1 cellular context compared by ENCODE assay signal in genomic region chr11:119774180-119774763, GRCh38.
A peak's percentile ranks its signal among the peaks of the same experiment; 100 is the strongest.
TF ChIP-seq lines count a peak whose summit lies in the region.

No MANE protein-coding gene starts in this region.

TF ChIP-seq in HepG2, 621 proteins besides CTCF, POLR2A, EP300 and RAD21 (continued from another document):
- TF ChIP-seq ZBTB4 (CRISPR knock-in tag; IDR thresholded peaks at IDR 0.05; ENCODE audit: borderline replicate concordance) (no peak), EHMT2 (IDR thresholded peaks at IDR 0.05; ENCODE audit: borderline replicate concordance, low read depth, low read length) (peak; percentile 94), ZNF441 (CRISPR knock-in tag; IDR thresholded peaks at IDR 0.05; ENCODE audit: borderline replicate concordance) (0 out of 2 replicates have a peak, but pooled peaks have one; percentile 23), ZNF543 (CRISPR knock-in tag; IDR thresholded peaks at IDR 0.05) (no peak), GRHL1 (CRISPR knock-in tag; conservative IDR thresholded peaks at IDR 0.05) (no peak), REST (IDR thresholded peaks at IDR 0.05; ENCODE audit: borderline replicate concordance in 1 of 2, low read depth in 1 of 2, low read length in 2 of 2) (peak; percentile 68 to 94), E2F2 (CRISPR knock-in tag; IDR thresholded peaks at IDR 0.05; ENCODE audit: borderline replicate concordance) (no peak), NRL (CRISPR knock-in tag; IDR thresholded peaks at IDR 0.05; ENCODE audit: borderline replicate concordance) (no peak), SP5 (CRISPR knock-in tag; IDR thresholded peaks at IDR 0.05; ENCODE audit: borderline replicate concordance, low read depth) (no peak), ZNF713 (CRISPR knock-in tag; IDR thresholded peaks at IDR 0.05) (no peak), WIZ (CRISPR knock-in tag; IDR thresholded peaks at IDR 0.05) (peak; percentile 53; the same call in 1 of the 2 replicates), ZNF232 (CRISPR knock-in tag; IDR thresholded peaks at IDR 0.05; ENCODE audit: borderline replicate concordance) (no peak), ZNF20 (CRISPR knock-in tag; IDR thresholded peaks at IDR 0.05) (no peak), HIC2 (CRISPR knock-in tag; IDR thresholded peaks at IDR 0.05; ENCODE audit: low read depth) (no peak), RXRA (CRISPR knock-in tag; IDR thresholded peaks at IDR 0.05) (no peak), SRF (IDR thresholded peaks at IDR 0.05; ENCODE audit: low read depth, low read length) (no peak)
